Comparison of ENCODE assay signal across 15 cellular contexts in the genomic region with DNA sequence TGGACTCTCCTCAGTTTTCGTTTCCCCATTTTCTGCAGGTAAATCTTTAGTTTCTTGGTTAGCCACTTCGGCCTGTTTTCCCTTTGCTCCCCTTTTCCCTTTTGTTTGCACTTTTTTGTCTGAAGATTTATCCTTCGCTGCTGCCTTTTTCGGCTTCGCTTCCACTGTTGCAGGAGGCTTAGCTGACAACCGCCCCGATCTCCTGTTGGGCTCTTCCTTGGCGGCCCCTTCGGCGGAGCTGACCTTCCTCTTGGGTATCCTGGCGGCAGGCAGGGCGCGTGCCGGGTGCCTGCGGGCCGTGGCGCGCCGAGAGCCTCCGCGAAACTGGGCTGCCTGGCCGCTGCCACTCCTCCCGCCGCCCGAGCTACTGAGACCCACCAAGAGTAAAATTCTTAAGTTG. TPM values are rescaled to one million over a fixed set of nuclear protein-coding genes. Genes with fewer than 3 reads are reported as not detected.
DNase-seq lines count a peak whose midpoint lies in the region; ATAC-seq, FAIRE-seq and TF ChIP-seq lines count a peak whose summit lies in the region.
"Not testable (repeated sequence)": the region's sequence is repeated elsewhere in the genome, so short reads cannot be mapped to it uniquely, and the experiment has no call there.
"Had no signal": no experiment of that assay in that cellular context is flagged by ENCODE, and none has a peak within 500 bp of the region (broad histone marks: within the 10 kb centered on the region; RNA-seq: fewer than 3 reads in every experiment).

No MANE protein-coding gene starts in this region.

- H3K4me2 ChIP-seq in K562 (ENCODE audit: insufficient read depth, low read length): not testable (repeated sequence)

- H3K4me3 Mint-ChIP-seq in mesothelial cell of epicardium: peak overlapping the region; percentile 72

- intact Hi-C loops in K562 (cut with micrococcal nuclease): not testable (repeated sequence)

- H3K27me3 ChIP-seq in K562 (ENCODE audit: control insufficient read depth in 2 of 2, insufficient read depth in 2 of 2, low read length in 2 of 2); iPS-20b (ENCODE audit: insufficient read depth, low read length): not testable (repeated sequence)

- not testable (repeated sequence) for H3K27me3 Mint-ChIP-seq in mesothelial cell of epicardium (ENCODE audit: low read depth)

- H3K9ac ChIP-seq in K562 (ENCODE audit: insufficient read depth in 1 of 2, low read depth in 2 of 2, low read length in 2 of 2); iPS-20b (ENCODE audit: low read depth, low read length): not testable (repeated sequence)

- WGBS in K562 (ENCODE audit: insufficient coverage, low coverage, missing lambda C conversion rate): 7% methylated on average over 25 of the region's 25 CpGs

- TF ChIP-seq EP300 in K562 (IDR thresholded peaks at IDR 0.05; ENCODE audit: low read length): not testable (repeated sequence)

- H3K4me1 ChIP-seq in HEK293 (ENCODE audit: control insufficient read depth, insufficient read depth, low read length); K562 (replicated peaks in 1 of 2; ENCODE audit: control insufficient read depth in 2 of 2, insufficient read depth in 2 of 2, low read length in 2 of 2); iPS-20b (ENCODE audit: insufficient read depth, low read length): not testable (repeated sequence)

- not testable (repeated sequence) for TF ChIP-seq POLR2A in K562 (conservative IDR thresholded peaks at IDR 0.05); erythroblast (IDR thresholded peaks at IDR 0.05; ENCODE audit: low read length)

- CTCF ChIA-PET in HEK293 (lab: Yijun Ruan, JAX): interaction anchor here (0.6 to 0.7 kb wide), 2 partner anchors 263 to 975 kb away, joined by 3 to 4 read pairs; no protein-coding TSS in a partner anchor
- CTCF ChIA-PET in K562 (lab: Yijun Ruan, JAX; ENCODE audit: low intra/inter-chr PET ratio): not testable (repeated sequence)

- DNase-seq in NCI-H2227 treated with DMSO at 0.1 percent for 48 hours (lab: John Stamatoyannopoulos, UW) (peak; percentile 23), K562 (ENCODE audit: extremely low read depth in 1 of 4, low spot score in 3 of 4) (peak in 1 of 4 experiments; percentile 17), erythroblast (lab: John Stamatoyannopoulos, UW) (peak; percentile 18 to 22), retina (peak; percentile 66)
- not testable (repeated sequence) for DNase-seq in mesothelial cell of epicardium (ENCODE audit: low spot score in 2 of 2, unreplicated experiment in 2 of 2)

- H3K9me1 ChIP-seq in K562 (ENCODE audit: control insufficient read depth, insufficient read depth, low read length): not testable (repeated sequence)

- not testable (repeated sequence) for H3K27ac ChIP-seq in HEK293 (ENCODE audit: extremely low read depth, low read depth, low read length); K562 (ENCODE audit: extremely low read depth, low read depth, low read length); iPS-20b (ENCODE audit: low read length)

- TF ChIP-seq RAD21 in K562 (CRISPR knock-in tag; conservative IDR thresholded peaks at IDR 0.05 in 1 of 2, IDR thresholded peaks at IDR 0.05 in 1 of 2): not testable (repeated sequence)

- in situ Hi-C loops in K562 (cut with MboI): not testable (repeated sequence)

- H3K4me1 Mint-ChIP-seq in mesothelial cell of epicardium: not testable (repeated sequence)

- BruUV-seq in K562 (replicated peaks; lab: Mats Ljungman, UMichigan): not testable (repeated sequence)

- not testable (repeated sequence) for ATAC-seq in K562

- not testable (repeated sequence) for H2AFZ ChIP-seq in K562 (ENCODE audit: low read depth, low read length)

- H3K36me3 Mint-ChIP-seq in mesothelial cell of epicardium: not testable (repeated sequence)

- H4K20me1 ChIP-seq in K562 (replicated peaks; ENCODE audit: control insufficient read depth, insufficient read depth, low read length): not testable (repeated sequence)

- H3K9me3 Mint-ChIP-seq in mesothelial cell of epicardium: not testable (repeated sequence)

- TF ChIP-seq CTCF in HEK293 (tag by site-specific recombination; IDR thresholded peaks at IDR 0.05); K562 (IDR thresholded peaks at IDR 0.05 in 2 of 3, conservative IDR thresholded peaks at IDR 0.05 in 1 of 3; ENCODE audit: insufficient read depth in 2 of 3, low read depth in 1 of 3, low read length in 3 of 3); mesothelial cell of epicardium (IDR thresholded peaks at IDR 0.05; ENCODE audit: unreplicated experiment): not testable (repeated sequence)

- FAIRE-seq in K562 (lab: Jason Lieb, UNC): not testable (repeated sequence)

- POLR2A ChIA-PET in HEK293 (lab: Yijun Ruan, JAX); K562 (lab: Yijun Ruan, JAX): not testable (repeated sequence)

- not testable (repeated sequence) for H3K79me2 ChIP-seq in K562 (ENCODE audit: control insufficient read depth, insufficient read depth, low read length)

- H3K36me3 ChIP-seq in HEK293 (ENCODE audit: control insufficient read depth in 2 of 2, insufficient read depth in 1 of 2, low read length in 2 of 2); K562 (ENCODE audit: control insufficient read depth, insufficient read depth, low read length); iPS-20b (ENCODE audit: insufficient read depth, low read depth, low read length): not testable (repeated sequence)

- H3K9me3 ChIP-seq in HEK293 (ENCODE audit: control insufficient read depth, insufficient read depth, low read depth, low read length); K562 (replicated peaks; ENCODE audit: control insufficient read depth, insufficient read depth, low read depth, low read length); iPS-20b (ENCODE audit: insufficient read depth, low read depth, low read length): not testable (repeated sequence)

- not testable (repeated sequence) for H3K27ac Mint-ChIP-seq in mesothelial cell of epicardium

- peak overlapping the region; percentile 10 for H3K4me3 ChIP-seq in HEK293 (ENCODE audit: low read depth, low read length)
- H3K4me3 ChIP-seq in K562: not testable (repeated sequence)
- peak overlapping the region; percentile 50 for H3K4me3 ChIP-seq in iPS-20b (ENCODE audit: low read length)

TF ChIP-seq in HEK293, 187 proteins besides CTCF, POLR2A, EP300 and RAD21 (continues in another document):
- TF ChIP-seq ZNF10 (tag by site-specific recombination; IDR thresholded peaks at IDR 0.05) (0 out of 2 replicates have a peak, but pooled peaks have one; percentile 17), PRDM1 (tag by site-specific recombination; IDR thresholded peaks at IDR 0.05) (peak; percentile 87), SCRT2 (tag by site-specific recombination; IDR thresholded peaks at IDR 0.05) (0 out of 2 replicates have a peak, but pooled peaks have one; percentile 41), ZXDB (tag by site-specific recombination; IDR thresholded peaks at IDR 0.05) (peak; percentile 19; the same call in 1 of the 2 replicates)
- TF ChIP-seq, protein P1, sequence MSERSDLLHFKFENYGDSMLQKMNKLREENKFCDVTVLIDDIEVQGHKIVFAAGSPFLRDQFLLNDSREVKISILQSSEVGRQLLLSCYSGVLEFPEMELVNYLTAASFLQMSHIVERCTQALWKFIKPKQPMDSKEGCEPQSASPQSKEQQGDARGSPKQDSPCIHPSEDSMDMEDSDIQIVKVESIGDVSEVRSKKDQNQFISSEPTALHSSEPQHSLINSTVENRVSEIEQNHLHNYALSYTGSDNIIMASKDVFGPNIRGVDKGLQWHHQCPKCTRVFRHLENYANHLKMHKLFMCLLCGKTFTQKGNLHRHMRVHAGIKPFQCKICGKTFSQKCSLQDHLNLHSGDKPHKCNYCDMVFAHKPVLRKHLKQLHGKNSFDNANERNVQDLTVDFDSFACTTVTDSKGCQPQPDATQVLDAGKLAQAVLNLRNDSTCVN (tag by site-specific recombination; optimal IDR thresholded peaks at IDR 0.05): peak; percentile 67

TF ChIP-seq in K562, 482 proteins besides CTCF, POLR2A, EP300 and RAD21:
- TF ChIP-seq CBX2 (IDR thresholded peaks at IDR 0.05; ENCODE audit: insufficient read depth, low read length, poor library complexity, severe bottlenecking): peak; percentile 21

RNA-seq across cellular contexts. Expression of gene SHCBP1L, which starts 10.8 kb away (rescaled TPM):
- not detected in 2 replicates for total RNA-seq in K562 (2011; cell fraction: chromatin; rRNA removed; ENCODE audit: low replicate concordance)
- not detected in 2 replicates for total RNA-seq in K562 (2011; cell fraction: nucleolus; rRNA removed)
- not detected in 2 replicates for total RNA-seq in K562 (2011; cell fraction: nucleoplasm; rRNA removed)
- not detected in 2 replicates for total RNA-seq in K562 (2014; rRNA removed)
- total RNA-seq in K562 (2014; rRNA removed; fragmentation: Illumina TruSeq; extraction: Trizol): not detected in 2 replicates
- not detected in 2 replicates for total RNA-seq in K562 (2015; rRNA removed; fragmentation: Illumina TruSeq; extraction: Trizol)
- not detected in 2 replicates for total RNA-seq in K562 (2021)
- polyA plus RNA-seq in K562 (2011; rRNA removed): not detected in 2 replicates
- polyA plus RNA-seq in K562 (2011; cell fraction: cytosol; rRNA removed): not detected in 2 replicates
- not detected in 2 replicates for polyA plus RNA-seq in K562 (2011; cell fraction: nucleus; rRNA removed)
- not detected in 2 replicates for polyA plus RNA-seq in K562 (2012)
- polyA plus RNA-seq in K562 (2014; fragmentation: Illumina TruSeq; extraction: Trizol): not detected in 2 replicates
- not detected for polyA plus RNA-seq in K562 (2014; fragmentation: Nextera tagmentation; extraction: Ambion mirVana)
- polyA plus RNA-seq in K562 (2014; rRNA removed): not detected in 2 replicates
- polyA minus RNA-seq in K562 (2011; rRNA and poly(A)+ RNA removed): not detected in 2 replicates
- not detected in 2 replicates for polyA minus RNA-seq in K562 (2011; cell fraction: cytosol; rRNA and poly(A)+ RNA removed)
- polyA minus RNA-seq in K562 (2011; cell fraction: nucleus; rRNA and poly(A)+ RNA removed): not detected in 2 replicates
- not detected in 3 replicates for total RNA-seq in mesothelial cell of epicardium
- total RNA-seq: activated CD4-positive, alpha-beta T cell treated with anti-CD3 and anti-CD28 coated beads, Interleukin-2, amount 10 ng/mL, durations not matched to agents 24 days and 14 days; activated T-helper 2 cell treated with anti-CD3 and anti-CD28 coated beads, Interferon-gamma antibody, Interleukin-2, Interleukin-4, amounts not matched to agents 10 μg/mL and 5 μg/mL and 100 μg/mL, durations not matched to agents 14 hours and 24 hours and 36 hours; gastroesophageal sphincter; GM12878; lung; mucosa of gallbladder; natural killer cell treated with Interleukin-12 subunit alpha and Interleukin-12 subunit beta and Interleukin-15 and Interleukin-18, amount 100 ng/mL, for 72 hours; sciatic nerve had no signal
- polyA plus RNA-seq: GM12878, lung had no signal
